ENCODE assay signal across 8 cellular contexts in the genomic region with DNA sequence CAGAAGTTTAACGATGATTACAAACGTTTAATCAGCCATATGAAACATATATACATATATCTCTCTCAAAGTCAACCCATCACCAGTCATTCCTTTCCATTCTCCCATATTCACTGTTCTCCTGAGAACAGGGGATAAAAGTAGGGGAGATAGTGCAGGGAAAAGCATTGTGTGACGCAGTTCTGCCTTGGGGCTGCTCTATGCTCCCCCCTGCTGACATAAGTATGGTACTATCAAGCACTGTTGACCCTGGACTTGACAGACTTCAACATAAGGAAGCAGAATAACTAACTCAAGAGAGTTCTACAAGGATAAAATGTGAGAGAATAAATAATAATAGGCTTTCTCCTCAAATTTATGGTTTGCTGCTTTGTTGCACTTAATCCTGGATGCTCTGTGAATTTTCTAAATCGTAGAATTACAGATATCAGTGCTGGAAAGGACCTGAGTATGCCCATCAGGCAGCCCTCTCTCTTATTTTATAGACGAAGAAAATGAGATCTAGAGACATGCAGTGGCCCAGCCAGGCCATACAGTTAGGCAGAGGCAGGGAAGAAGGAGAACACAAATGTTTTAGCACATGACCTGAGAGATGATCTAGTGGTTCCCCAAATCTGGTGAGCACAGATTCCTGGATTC.
DNase-seq lines count a peak whose midpoint lies in the region; ATAC-seq and TF ChIP-seq lines count a peak whose summit lies in the region.

No MANE protein-coding gene starts in this region.

- CTCF ChIA-PET in RWPE1 (lab: Yijun Ruan, JAX), result interaction anchor here (0.7 to 1.1 kb wide), 2 partner anchors 146 to 208 kb away, joined by 3 to 4 read pairs; no protein-coding TSS in a partner anchor

- DNase-seq in NCI-H2107 treated with DMSO at 0.1 percent for 48 hours (lab: John Stamatoyannopoulos, UW; ENCODE audit: unreplicated experiment) (peak; percentile 86), NCI-H2107 (lab: John Stamatoyannopoulos, UW) (no peak), Kasumi-1 (lab: John Stamatoyannopoulos, UW) (peak; percentile 75 to 81), RWPE1 (ENCODE audit: low spot score) (peak; percentile 57), dermis blood vessel endothelial cell (peak; percentile 76), medulla oblongata (ENCODE audit: extremely low spot score) (peak; percentile 74)

- ATAC-seq in GM18505 (IDR thresholded peaks at IDR 0.05; ENCODE audit: unreplicated experiment), result no peak
- no peak for ATAC-seq in HG02642 (IDR thresholded peaks at IDR 0.05; ENCODE audit: poor library complexity, unreplicated experiment)

- POLR2A ChIA-PET in RWPE1 (lab: Yijun Ruan, JAX; ENCODE audit: low non-redundant PET), result no interaction called here

- no peak overlapping the region for H3K27ac ChIP-seq in RWPE1

- no peak for TF ChIP-seq POLR2A in GM18505 (IDR thresholded peaks at IDR 0.05; ENCODE audit: borderline replicate concordance, extremely low read depth, insufficient read depth, insufficient read length)

- TF ChIP-seq CTCF in RWPE1 (conservative IDR thresholded peaks at IDR 0.05; ENCODE audit: low read depth), result peak; percentile 59
